In the genomic region with DNA sequence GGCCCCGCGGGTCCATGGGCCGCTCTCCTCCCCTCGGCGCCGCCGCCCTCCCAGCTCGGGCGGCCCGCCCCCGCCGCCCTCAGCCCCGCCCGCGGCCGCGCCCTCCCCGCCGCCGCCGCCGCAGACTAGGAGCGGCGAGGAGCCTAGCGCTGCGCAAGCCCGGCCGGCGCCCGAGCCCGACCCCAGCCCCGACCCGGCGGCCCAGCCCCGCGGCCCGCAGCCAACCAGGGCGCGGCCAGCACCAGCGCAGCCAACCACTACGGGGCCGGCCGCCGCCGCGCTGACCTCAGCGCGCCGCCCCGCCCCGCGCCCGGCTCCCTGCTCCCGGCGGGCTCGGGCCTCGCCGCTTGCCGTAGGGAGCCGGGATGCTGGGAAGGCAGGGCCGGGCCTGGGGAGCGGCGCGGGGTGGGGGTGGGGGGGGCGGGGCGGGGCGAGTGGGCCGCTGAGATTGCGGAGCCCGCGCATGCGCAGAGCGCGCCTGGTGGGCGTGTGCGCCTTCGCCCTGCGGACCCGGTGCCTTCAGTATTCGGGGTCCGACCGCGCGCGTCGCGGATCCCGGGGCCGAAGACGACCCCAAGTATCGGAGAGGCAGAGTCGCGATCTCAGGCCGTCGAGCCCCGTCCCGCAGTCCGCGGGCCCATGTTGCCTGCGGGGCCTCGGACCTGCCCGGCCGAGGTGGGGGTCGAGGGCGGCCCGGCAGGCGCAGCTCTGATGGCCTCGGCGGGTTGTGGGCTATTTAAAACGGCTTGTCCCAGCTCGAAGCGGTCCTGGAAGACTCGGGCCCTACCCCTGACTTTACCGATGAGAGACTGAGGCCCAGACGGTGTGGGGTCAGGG, we compare ENCODE assay signal across 1 cellular context.
TF ChIP-seq lines count a peak whose summit lies in the region.

A gene with protein sequence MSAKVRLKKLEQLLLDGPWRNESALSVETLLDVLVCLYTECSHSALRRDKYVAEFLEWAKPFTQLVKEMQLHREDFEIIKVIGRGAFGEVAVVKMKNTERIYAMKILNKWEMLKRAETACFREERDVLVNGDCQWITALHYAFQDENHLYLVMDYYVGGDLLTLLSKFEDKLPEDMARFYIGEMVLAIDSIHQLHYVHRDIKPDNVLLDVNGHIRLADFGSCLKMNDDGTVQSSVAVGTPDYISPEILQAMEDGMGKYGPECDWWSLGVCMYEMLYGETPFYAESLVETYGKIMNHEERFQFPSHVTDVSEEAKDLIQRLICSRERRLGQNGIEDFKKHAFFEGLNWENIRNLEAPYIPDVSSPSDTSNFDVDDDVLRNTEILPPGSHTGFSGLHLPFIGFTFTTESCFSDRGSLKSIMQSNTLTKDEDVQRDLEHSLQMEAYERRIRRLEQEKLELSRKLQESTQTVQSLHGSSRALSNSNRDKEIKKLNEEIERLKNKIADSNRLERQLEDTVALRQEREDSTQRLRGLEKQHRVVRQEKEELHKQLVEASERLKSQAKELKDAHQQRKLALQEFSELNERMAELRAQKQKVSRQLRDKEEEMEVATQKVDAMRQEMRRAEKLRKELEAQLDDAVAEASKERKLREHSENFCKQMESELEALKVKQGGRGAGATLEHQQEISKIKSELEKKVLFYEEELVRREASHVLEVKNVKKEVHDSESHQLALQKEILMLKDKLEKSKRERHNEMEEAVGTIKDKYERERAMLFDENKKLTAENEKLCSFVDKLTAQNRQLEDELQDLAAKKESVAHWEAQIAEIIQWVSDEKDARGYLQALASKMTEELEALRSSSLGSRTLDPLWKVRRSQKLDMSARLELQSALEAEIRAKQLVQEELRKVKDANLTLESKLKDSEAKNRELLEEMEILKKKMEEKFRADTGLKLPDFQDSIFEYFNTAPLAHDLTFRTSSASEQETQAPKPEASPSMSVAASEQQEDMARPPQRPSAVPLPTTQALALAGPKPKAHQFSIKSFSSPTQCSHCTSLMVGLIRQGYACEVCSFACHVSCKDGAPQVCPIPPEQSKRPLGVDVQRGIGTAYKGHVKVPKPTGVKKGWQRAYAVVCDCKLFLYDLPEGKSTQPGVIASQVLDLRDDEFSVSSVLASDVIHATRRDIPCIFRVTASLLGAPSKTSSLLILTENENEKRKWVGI (N-terminal part only) (minus strand): TSS at position 178 of the 837 bp plus-strand sequence. CDS start 376 bp downstream, outside the sequence.

TF ChIP-seq in HepG2, 621 proteins besides CTCF, POLR2A, EP300 and RAD21 (continued from another document and continues in another):
- TF ChIP-seq, protein P1, sequence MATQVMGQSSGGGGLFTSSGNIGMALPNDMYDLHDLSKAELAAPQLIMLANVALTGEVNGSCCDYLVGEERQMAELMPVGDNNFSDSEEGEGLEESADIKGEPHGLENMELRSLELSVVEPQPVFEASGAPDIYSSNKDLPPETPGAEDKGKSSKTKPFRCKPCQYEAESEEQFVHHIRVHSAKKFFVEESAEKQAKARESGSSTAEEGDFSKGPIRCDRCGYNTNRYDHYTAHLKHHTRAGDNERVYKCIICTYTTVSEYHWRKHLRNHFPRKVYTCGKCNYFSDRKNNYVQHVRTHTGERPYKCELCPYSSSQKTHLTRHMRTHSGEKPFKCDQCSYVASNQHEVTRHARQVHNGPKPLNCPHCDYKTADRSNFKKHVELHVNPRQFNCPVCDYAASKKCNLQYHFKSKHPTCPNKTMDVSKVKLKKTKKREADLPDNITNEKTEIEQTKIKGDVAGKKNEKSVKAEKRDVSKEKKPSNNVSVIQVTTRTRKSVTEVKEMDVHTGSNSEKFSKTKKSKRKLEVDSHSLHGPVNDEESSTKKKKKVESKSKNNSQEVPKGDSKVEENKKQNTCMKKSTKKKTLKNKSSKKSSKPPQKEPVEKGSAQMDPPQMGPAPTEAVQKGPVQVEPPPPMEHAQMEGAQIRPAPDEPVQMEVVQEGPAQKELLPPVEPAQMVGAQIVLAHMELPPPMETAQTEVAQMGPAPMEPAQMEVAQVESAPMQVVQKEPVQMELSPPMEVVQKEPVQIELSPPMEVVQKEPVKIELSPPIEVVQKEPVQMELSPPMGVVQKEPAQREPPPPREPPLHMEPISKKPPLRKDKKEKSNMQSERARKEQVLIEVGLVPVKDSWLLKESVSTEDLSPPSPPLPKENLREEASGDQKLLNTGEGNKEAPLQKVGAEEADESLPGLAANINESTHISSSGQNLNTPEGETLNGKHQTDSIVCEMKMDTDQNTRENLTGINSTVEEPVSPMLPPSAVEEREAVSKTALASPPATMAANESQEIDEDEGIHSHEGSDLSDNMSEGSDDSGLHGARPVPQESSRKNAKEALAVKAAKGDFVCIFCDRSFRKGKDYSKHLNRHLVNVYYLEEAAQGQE (IDR thresholded peaks at IDR 0.05; ENCODE audit: borderline replicate concordance in 1 of 2, low read depth in 1 of 2, low read length in 2 of 2), result no peak
- TF ChIP-seq ZNF546 (CRISPR knock-in tag; conservative IDR thresholded peaks at IDR 0.05) (peak; percentile 47; the same call in 1 of the 2 replicates), ZNF484 (CRISPR knock-in tag; IDR thresholded peaks at IDR 0.05; ENCODE audit: borderline replicate concordance, low read depth) (no peak), TEAD2 (CRISPR knock-in tag; IDR thresholded peaks at IDR 0.05) (no peak), SSRP1 (CRISPR knock-in tag; IDR thresholded peaks at IDR 0.05) (no peak), JUN (CRISPR knock-in tag; IDR thresholded peaks at IDR 0.05) (no peak), ZNF747 (CRISPR knock-in tag; IDR thresholded peaks at IDR 0.05; ENCODE audit: borderline replicate concordance) (0 out of 2 replicates have a peak, but pooled peaks have one; percentile 43), KLF11 (CRISPR knock-in tag; IDR thresholded peaks at IDR 0.05) (no peak), HNRNPK (IDR thresholded peaks at IDR 0.05; ENCODE audit: low read depth, low read length, poor library complexity, severe bottlenecking) (peak; percentile 91), MAFK (conservative IDR thresholded peaks at IDR 0.05 in 1 of 2, IDR thresholded peaks at IDR 0.05 in 1 of 2; ENCODE audit: low read length in 2 of 2) (no peak), ZNF552 (CRISPR knock-in tag; IDR thresholded peaks at IDR 0.05; ENCODE audit: borderline replicate concordance) (no peak), RNF2 (conservative IDR thresholded peaks at IDR 0.05; ENCODE audit: low read depth) (peak; percentile 76), TAF1 (CRISPR knock-in tag; IDR thresholded peaks at IDR 0.05) (no peak), ZNF564 (CRISPR knock-in tag; IDR thresholded peaks at IDR 0.05) (no peak), RELA (CRISPR knock-in tag; IDR thresholded peaks at IDR 0.05) (no peak), BRCA1 (CRISPR knock-in tag; IDR thresholded peaks at IDR 0.05) (no peak), RXRA (CRISPR knock-in tag; IDR thresholded peaks at IDR 0.05) (0 out of 2 replicates have a peak, but pooled peaks have one; percentile 38), ZNF850 (CRISPR knock-in tag; conservative IDR thresholded peaks at IDR 0.05) (no peak), ZNF543 (CRISPR knock-in tag; IDR thresholded peaks at IDR 0.05) (no peak), SMAD1 (CRISPR knock-in tag; IDR thresholded peaks at IDR 0.05; ENCODE audit: borderline replicate concordance, low read depth) (peak; percentile 77; the same call in 1 of the 2 replicates), MAF1 (CRISPR knock-in tag; IDR thresholded peaks at IDR 0.05; ENCODE audit: borderline replicate concordance) (no peak), CBFB (CRISPR knock-in tag; IDR thresholded peaks at IDR 0.05) (peak; percentile 56; the same call in 1 of the 2 replicates), SIN3A (IDR thresholded peaks at IDR 0.05; ENCODE audit: borderline replicate concordance, low read depth, low read length) (peak; percentile 44; the same call in 1 of the 2 replicates), HMG20B (CRISPR knock-in tag; conservative IDR thresholded peaks at IDR 0.05) (no peak), ZNF547 (CRISPR knock-in tag; IDR thresholded peaks at IDR 0.05) (0 out of 2 replicates have a peak, but pooled peaks have one; percentile 49)
- TF ChIP-seq, protein P2, sequence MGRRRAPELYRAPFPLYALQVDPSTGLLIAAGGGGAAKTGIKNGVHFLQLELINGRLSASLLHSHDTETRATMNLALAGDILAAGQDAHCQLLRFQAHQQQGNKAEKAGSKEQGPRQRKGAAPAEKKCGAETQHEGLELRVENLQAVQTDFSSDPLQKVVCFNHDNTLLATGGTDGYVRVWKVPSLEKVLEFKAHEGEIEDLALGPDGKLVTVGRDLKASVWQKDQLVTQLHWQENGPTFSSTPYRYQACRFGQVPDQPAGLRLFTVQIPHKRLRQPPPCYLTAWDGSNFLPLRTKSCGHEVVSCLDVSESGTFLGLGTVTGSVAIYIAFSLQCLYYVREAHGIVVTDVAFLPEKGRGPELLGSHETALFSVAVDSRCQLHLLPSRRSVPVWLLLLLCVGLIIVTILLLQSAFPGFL (CRISPR knock-in tag; IDR thresholded peaks at IDR 0.05), result no peak
- TF ChIP-seq, protein P3, sequence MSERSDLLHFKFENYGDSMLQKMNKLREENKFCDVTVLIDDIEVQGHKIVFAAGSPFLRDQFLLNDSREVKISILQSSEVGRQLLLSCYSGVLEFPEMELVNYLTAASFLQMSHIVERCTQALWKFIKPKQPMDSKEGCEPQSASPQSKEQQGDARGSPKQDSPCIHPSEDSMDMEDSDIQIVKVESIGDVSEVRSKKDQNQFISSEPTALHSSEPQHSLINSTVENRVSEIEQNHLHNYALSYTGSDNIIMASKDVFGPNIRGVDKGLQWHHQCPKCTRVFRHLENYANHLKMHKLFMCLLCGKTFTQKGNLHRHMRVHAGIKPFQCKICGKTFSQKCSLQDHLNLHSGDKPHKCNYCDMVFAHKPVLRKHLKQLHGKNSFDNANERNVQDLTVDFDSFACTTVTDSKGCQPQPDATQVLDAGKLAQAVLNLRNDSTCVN (CRISPR knock-in tag; IDR thresholded peaks at IDR 0.05; ENCODE audit: borderline replicate concordance), result peak; percentile 45; the same call in 1 of the 2 replicates
- TF ChIP-seq, protein P4, sequence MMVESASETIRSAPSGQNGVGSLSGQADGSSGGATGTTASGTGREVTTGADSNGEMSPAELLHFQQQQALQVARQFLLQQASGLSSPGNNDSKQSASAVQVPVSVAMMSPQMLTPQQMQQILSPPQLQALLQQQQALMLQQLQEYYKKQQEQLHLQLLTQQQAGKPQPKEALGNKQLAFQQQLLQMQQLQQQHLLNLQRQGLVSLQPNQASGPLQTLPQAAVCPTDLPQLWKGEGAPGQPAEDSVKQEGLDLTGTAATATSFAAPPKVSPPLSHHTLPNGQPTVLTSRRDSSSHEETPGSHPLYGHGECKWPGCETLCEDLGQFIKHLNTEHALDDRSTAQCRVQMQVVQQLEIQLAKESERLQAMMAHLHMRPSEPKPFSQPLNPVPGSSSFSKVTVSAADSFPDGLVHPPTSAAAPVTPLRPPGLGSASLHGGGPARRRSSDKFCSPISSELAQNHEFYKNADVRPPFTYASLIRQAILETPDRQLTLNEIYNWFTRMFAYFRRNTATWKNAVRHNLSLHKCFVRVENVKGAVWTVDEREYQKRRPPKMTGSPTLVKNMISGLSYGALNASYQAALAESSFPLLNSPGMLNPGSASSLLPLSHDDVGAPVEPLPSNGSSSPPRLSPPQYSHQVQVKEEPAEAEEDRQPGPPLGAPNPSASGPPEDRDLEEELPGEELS (CRISPR knock-in tag; IDR thresholded peaks at IDR 0.05), result no peak
- TF ChIP-seq, protein P5, sequence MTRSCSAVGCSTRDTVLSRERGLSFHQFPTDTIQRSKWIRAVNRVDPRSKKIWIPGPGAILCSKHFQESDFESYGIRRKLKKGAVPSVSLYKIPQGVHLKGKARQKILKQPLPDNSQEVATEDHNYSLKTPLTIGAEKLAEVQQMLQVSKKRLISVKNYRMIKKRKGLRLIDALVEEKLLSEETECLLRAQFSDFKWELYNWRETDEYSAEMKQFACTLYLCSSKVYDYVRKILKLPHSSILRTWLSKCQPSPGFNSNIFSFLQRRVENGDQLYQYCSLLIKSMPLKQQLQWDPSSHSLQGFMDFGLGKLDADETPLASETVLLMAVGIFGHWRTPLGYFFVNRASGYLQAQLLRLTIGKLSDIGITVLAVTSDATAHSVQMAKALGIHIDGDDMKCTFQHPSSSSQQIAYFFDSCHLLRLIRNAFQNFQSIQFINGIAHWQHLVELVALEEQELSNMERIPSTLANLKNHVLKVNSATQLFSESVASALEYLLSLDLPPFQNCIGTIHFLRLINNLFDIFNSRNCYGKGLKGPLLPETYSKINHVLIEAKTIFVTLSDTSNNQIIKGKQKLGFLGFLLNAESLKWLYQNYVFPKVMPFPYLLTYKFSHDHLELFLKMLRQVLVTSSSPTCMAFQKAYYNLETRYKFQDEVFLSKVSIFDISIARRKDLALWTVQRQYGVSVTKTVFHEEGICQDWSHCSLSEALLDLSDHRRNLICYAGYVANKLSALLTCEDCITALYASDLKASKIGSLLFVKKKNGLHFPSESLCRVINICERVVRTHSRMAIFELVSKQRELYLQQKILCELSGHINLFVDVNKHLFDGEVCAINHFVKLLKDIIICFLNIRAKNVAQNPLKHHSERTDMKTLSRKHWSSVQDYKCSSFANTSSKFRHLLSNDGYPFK (CRISPR knock-in tag; IDR thresholded peaks at IDR 0.05; ENCODE audit: borderline replicate concordance), result peak; percentile 60; the same call in 1 of the 2 replicates
- TF ChIP-seq, protein P6, sequence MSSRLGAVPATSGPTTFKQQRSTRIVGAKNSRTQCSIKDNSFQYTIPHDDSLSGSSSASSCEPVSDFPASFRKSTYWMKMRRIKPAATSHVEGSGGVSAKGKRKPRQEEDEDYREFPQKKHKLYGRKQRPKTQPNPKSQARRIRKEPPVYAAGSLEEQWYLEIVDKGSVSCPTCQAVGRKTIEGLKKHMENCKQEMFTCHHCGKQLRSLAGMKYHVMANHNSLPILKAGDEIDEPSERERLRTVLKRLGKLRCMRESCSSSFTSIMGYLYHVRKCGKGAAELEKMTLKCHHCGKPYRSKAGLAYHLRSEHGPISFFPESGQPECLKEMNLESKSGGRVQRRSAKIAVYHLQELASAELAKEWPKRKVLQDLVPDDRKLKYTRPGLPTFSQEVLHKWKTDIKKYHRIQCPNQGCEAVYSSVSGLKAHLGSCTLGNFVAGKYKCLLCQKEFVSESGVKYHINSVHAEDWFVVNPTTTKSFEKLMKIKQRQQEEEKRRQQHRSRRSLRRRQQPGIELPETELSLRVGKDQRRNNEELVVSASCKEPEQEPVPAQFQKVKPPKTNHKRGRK (CRISPR knock-in tag; IDR thresholded peaks at IDR 0.05), result no peak
- TF ChIP-seq, protein P7, sequence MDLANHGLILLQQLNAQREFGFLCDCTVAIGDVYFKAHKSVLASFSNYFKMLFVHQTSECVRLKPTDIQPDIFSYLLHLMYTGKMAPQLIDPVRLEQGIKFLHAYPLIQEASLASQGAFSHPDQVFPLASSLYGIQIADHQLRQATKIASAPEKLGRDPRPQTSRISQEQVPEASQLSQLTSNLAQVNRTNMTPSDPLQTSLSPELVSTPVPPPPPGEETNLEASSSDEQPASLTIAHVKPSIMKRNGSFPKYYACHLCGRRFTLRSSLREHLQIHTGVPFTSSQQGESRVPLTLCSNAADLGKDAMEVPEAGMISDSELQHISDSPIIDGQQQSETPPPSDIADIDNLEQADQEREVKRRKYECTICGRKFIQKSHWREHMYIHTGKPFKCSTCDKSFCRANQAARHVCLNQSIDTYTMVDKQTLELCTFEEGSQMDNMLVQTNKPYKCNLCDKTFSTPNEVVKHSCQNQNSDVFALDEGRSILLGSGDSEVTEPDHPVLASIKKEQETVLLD (CRISPR knock-in tag; IDR thresholded peaks at IDR 0.05; ENCODE audit: low read depth), result peak; percentile 64; the same call in 1 of the 2 replicates
- TF ChIP-seq, protein P8, sequence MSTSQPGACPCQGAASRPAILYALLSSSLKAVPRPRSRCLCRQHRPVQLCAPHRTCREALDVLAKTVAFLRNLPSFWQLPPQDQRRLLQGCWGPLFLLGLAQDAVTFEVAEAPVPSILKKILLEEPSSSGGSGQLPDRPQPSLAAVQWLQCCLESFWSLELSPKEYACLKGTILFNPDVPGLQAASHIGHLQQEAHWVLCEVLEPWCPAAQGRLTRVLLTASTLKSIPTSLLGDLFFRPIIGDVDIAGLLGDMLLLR (CRISPR knock-in tag; IDR thresholded peaks at IDR 0.05), result no peak
